8 cellular contexts compared by ENCODE assay signal in the genomic region with DNA sequence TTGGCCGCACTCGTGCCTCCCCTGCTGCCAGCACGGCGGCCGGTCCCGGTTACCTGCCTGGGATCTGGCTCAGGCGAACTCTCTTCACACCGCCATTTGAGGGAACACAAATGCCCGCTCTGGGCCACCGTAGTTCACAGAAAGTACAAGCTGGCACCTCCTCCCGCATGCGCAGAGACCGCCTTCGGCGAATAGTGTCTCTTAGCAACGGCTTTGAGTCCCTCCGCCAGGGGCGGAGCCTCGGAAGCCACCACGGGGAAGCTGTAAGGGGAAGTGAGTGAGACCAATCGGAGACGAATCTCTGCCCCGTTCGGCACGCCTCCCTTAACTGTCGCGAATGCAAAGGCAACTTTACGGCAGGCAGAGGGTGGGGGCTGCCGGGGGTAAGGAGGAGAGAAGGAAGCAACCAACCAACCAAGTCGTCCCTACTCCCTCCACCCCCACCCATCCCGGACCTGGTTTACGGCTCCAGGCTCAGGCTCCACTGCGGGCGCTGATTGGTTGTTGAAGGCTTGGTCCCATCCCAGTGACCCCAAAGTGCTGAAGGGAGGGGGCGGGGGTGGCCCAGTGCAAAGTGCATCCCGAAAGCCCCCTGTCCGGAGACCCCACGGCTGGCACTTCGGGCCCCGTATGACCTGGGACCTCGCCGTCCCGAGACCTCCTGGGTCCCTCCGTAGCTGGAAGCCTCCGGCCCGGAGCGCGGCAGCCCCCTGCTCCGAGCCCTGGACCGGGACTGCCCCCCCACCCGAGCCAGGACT. TPM values are rescaled to one million over a fixed set of nuclear protein-coding genes. Genes with fewer than 3 reads are reported as not detected.
A peak's percentile ranks its signal among the peaks of the same experiment; 100 is the strongest.
DNase-seq lines count a peak whose midpoint lies in the region; ATAC-seq and TF ChIP-seq lines count a peak whose summit lies in the region.

A gene with protein sequence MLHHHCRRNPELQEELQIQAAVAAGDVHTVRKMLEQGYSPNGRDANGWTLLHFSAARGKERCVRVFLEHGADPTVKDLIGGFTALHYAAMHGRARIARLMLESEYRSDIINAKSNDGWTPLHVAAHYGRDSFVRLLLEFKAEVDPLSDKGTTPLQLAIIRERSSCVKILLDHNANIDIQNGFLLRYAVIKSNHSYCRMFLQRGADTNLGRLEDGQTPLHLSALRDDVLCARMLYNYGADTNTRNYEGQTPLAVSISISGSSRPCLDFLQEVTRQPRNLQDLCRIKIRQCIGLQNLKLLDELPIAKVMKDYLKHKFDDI (plus strand): TSS at position 526 of the 758 bp plus-strand sequence. CDS start 9,628 bp downstream, outside the sequence.
A gene with protein sequence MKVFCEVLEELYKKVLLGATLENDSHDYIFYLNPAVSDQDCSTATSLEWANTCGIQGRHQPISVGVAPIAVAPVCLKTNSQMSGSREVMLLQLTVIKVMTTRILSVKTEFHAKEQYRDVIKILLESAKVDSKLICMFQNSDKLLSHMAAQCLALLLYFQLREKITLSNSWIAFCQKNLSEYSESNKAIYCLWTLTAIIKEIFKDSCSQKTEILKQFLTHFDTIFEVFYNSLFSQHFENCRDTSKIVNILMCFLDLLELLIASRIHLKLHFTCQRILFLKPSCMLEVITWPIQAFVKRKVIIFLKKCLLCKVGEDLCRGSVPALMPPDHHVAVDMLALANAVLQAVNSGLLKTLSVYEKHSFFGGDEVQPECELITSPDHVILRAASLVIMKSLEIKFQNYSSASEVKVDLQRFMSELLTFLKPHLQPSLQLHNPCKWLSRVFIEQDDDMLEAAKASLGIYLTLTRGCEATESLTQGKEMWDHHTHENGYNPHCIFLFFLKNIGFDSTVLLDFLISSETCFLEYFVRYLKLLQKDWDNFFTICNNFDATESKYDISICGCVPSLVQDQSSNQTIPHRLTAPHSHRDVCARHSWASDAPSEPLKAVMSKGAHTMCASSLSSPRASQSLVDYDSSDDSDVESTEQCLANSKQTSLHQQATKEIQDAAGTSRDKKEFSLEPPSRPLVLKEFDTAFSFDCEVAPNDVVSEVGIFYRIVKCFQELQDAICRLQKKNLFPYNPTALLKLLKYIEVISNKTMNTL (minus strand): TSS at position 121 of the 758 bp plus-strand sequence. CDS start 21,342 bp downstream, outside the sequence.

- TF ChIP-seq CTCF in IMR-90 (conservative IDR thresholded peaks at IDR 0.05; ENCODE audit: low read depth, low read length), result no peak

- peak within 1 kb of the TSS; percentile 96 for H2AFZ ChIP-seq in IMR-90 (replicated peaks; ENCODE audit: low read length, poor library complexity)

- H3K27ac ChIP-seq in IMR-90 (ENCODE audit: insufficient read depth, low read length), result peak within 1 kb of the TSS; percentile 71

- no TSS peak for BruUV-seq in IMR-90 (replicated peaks; lab: Mats Ljungman, UMichigan)

- CTCF ChIA-PET in IMR-90 (lab: Yijun Ruan, JAX), result interaction anchor here (1.4 kb wide), 1 partner anchor 252 kb away, joined by 3 read pairs; no protein-coding TSS in a partner anchor

- peak within 1 kb of the TSS; percentile 87 for H3K4me2 ChIP-seq in IMR-90 (ENCODE audit: low read depth, low read length)

- peak within 1 kb of the TSS; percentile 62 for H2AK5ac ChIP-seq in IMR-90 (ENCODE audit: low read depth, low read length)

- H2BK120ac ChIP-seq in IMR-90 (ENCODE audit: low read depth, low read length), result peak within 1 kb of the TSS; percentile 70

- H3K9ac ChIP-seq in IMR-90 (ENCODE audit: low read depth, low read length), result peak within 1 kb of the TSS; percentile 91

- H3K23ac ChIP-seq in IMR-90 (ENCODE audit: low read depth, low read length), result peak within 1 kb of the TSS; percentile 85

- no peaks in the 10 kb centered on the region for H3K9me3 ChIP-seq in IMR-90 (ENCODE audit: control insufficient read depth, insufficient read depth, low read length)

- no peak within 1 kb of the TSS for H3K18ac ChIP-seq in IMR-90 (ENCODE audit: low read depth, low read length)

- peak within 1 kb of the TSS; percentile 82 for H3K4me3 ChIP-seq in IMR-90 (ENCODE audit: insufficient read depth, low read depth, low read length)

- no peaks in the 10 kb centered on the region for H3K27me3 ChIP-seq in IMR-90 (ENCODE audit: control insufficient read depth, insufficient read depth, low read length)

- H2AK9ac ChIP-seq in IMR-90 (replicated peaks; ENCODE audit: low read depth, low read length, poor library complexity), result peak within 1 kb of the TSS; percentile 91

- peak within 1 kb of the TSS; percentile 89 for H3K14ac ChIP-seq in IMR-90 (replicated peaks; ENCODE audit: low read depth, low read length)

- peak; percentile 99 for DNase-seq in DMS 273 (lab: John Stamatoyannopoulos, UW; ENCODE audit: unreplicated experiment)
- DNase-seq in IMR-90, result peak; percentile 100
- DNase-seq in OCI-M1 (lab: John Stamatoyannopoulos, UW), result peak; percentile 100
- peak; percentile 100 for DNase-seq in activated T-cell treated with anti-CD3 and anti-CD28 coated beads for 24 hours (ENCODE audit: low read depth)
- peak; percentile 81 for DNase-seq in epidermal melanocyte (ENCODE audit: insufficient read length, low spot score)
- peak; percentile 100 for DNase-seq in middle frontal gyrus (ENCODE audit: extremely low spot score, low spot score)
- DNase-seq in stimulated activated CD8-positive, alpha-beta memory T cell treated with anti-CD3 and anti-CD28 coated beads, Interleukin-2, amount 100 ng/mL, for 48 hours (ENCODE audit: low read depth in 2 of 2), result peak; percentile 98 to 99

- peak within 1 kb of the TSS; percentile 13; the same call in 1 of the 2 replicates for H4K5ac ChIP-seq in IMR-90 (ENCODE audit: low read depth, low read length)

- no peak within 1 kb of the TSS for H2BK20ac ChIP-seq in IMR-90 (ENCODE audit: low read depth, low read length)

- no peaks in the 10 kb centered on the region for H3K36me3 ChIP-seq in IMR-90 (ENCODE audit: control insufficient read depth, insufficient read depth, low read length)

- dilution Hi-C loops in IMR-90 (cut with HindIII; ENCODE audit: low sequenced_read_pairs, unreplicated experiment), result no loop called here

- TF ChIP-seq RAD21 in IMR-90 (IDR thresholded peaks at IDR 0.05; ENCODE audit: low read length), result no peak

- peaks cover 12 to 46% of the 10 kb centered on the region in 2 experiments; a peak in 3 of 4 replicates for H3K79me1 ChIP-seq in IMR-90 (ENCODE audit: low read depth in 1 of 2, low read length in 2 of 2)

- H4K8ac ChIP-seq in IMR-90 (ENCODE audit: low read depth in 2 of 2, low read length in 2 of 2), result peak within 1 kb of the TSS; percentile 60 to 82; a peak in 3 of 4 replicates

- peak within 1 kb of the TSS; percentile 41 for H2BK5ac ChIP-seq in IMR-90 (ENCODE audit: low read depth, low read length, poor library complexity, severe bottlenecking)

- H3K4ac ChIP-seq in IMR-90 (ENCODE audit: low read depth, low read length), result peak within 1 kb of the TSS; percentile 74

- WGBS in IMR-90 (ENCODE audit: extremely low coverage in 2 of 2, insufficient read length in 1 of 2), 2 experiments, result 0% methylated on average over 11 of the region's 51 CpGs; no CpG with 5 or more reads in 1 of the 2 experiments

- no peaks in the 10 kb centered on the region for H3K4me1 ChIP-seq in IMR-90 (ENCODE audit: control insufficient read depth, insufficient read depth, low read length)

- POLR2A ChIA-PET in IMR-90 (lab: Charles Lee; ENCODE audit: unreplicated experiment), result no interaction called here

- ATAC-seq in GM21528 (IDR thresholded peaks at IDR 0.05; ENCODE audit: low FRiP score, unreplicated experiment) (peak; percentile 93), IMR-90 (ENCODE audit: low read depth) (peak; percentile 96)

- peak within 1 kb of the TSS; percentile 12; the same call in 1 of the 2 replicates for H4K91ac ChIP-seq in IMR-90 (ENCODE audit: insufficient read depth, low read depth, low read length)

- H3K9me1 ChIP-seq in IMR-90 (ENCODE audit: insufficient read depth, low read length), result peaks cover 3% of the 10 kb centered on the region; the same call in 1 of the 2 replicates

- H2BK15ac ChIP-seq in IMR-90 (ENCODE audit: low read depth, low read length), result no peak within 1 kb of the TSS; the same call in 2 of the 3 replicates

- peaks cover 6% of the 10 kb centered on the region; the same call in 1 of the 2 replicates for H4K20me1 ChIP-seq in IMR-90 (ENCODE audit: insufficient read depth, low read length)

- intact Hi-C loops in IMR-90 (cut with micrococcal nuclease), result loop anchor here (1.0 to 2.0 kb wide), 2 partner anchors 252 to 673 kb away; no protein-coding TSS in a partner anchor

- in situ Hi-C loops in IMR-90 (cut with MboI; ENCODE audit: low sequenced_read_pairs), result no loop called here

- no peak for TF ChIP-seq POLR2A in IMR-90 (IDR thresholded peaks at IDR 0.05; ENCODE audit: low read depth, low read length)

- peak within 1 kb of the TSS; percentile 73 for H3K56ac ChIP-seq in IMR-90 (ENCODE audit: extremely low read depth, insufficient read depth, low read length)

TF ChIP-seq in IMR-90, 13 proteins besides CTCF, POLR2A, EP300 and RAD21 (continues in another document):
- TF ChIP-seq, protein P1, sequence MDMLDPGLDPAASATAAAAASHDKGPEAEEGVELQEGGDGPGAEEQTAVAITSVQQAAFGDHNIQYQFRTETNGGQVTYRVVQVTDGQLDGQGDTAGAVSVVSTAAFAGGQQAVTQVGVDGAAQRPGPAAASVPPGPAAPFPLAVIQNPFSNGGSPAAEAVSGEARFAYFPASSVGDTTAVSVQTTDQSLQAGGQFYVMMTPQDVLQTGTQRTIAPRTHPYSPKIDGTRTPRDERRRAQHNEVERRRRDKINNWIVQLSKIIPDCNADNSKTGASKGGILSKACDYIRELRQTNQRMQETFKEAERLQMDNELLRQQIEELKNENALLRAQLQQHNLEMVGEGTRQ (IDR thresholded peaks at IDR 0.05; ENCODE audit: low read depth, low read length), result peak; percentile 24; the same call in 1 of the 2 replicates
- TF ChIP-seq MXI1 (IDR thresholded peaks at IDR 0.05; ENCODE audit: borderline replicate concordance, low read depth, low read length), result peak; percentile 77
- TF ChIP-seq SMC3 (IDR thresholded peaks at IDR 0.05; ENCODE audit: low read depth, low read length), result no peak
- no peak for TF ChIP-seq RFX5 (IDR thresholded peaks at IDR 0.05; ENCODE audit: low read depth, low read length)
- no peak for TF ChIP-seq NFE2L2 (IDR thresholded peaks at IDR 0.05; ENCODE audit: low read depth, low read length)
- no peak; the same call in 1 of the 2 replicates for TF ChIP-seq MAFK (IDR thresholded peaks at IDR 0.05; ENCODE audit: low read depth, low read length)
- 0 out of 2 replicates have a peak, but pooled peaks have one; percentile 68 for TF ChIP-seq CHD1 (IDR thresholded peaks at IDR 0.05; ENCODE audit: low read depth, low read length)
- no peak for TF ChIP-seq CEBPB (IDR thresholded peaks at IDR 0.05; ENCODE audit: low read depth, low read length)
- no peak for TF ChIP-seq BHLHE40 (IDR thresholded peaks at IDR 0.05; ENCODE audit: low read depth, low read length)

RNA-seq across cellular contexts. Expression of the first gene that starts in this region (rescaled TPM):
- 15.8 and 16.7 TPM in 2 replicates for total RNA-seq in IMR-90 (2012; rRNA removed)
- polyA plus RNA-seq in IMR-90 (2012; rRNA removed), result 6.6 and 7.7 TPM in 2 replicates
- polyA plus RNA-seq in IMR-90 (2012; cell fraction: cytosol; rRNA removed), result 3.5 and 5.6 TPM in 2 replicates
- polyA plus RNA-seq in IMR-90 (2012; cell fraction: nucleus; rRNA removed; ENCODE audit: low replicate concordance), result 2.9 and 7.5 TPM in 2 replicates

RNA-seq across cellular contexts. Expression of the second gene that starts in this region (rescaled TPM):
- total RNA-seq in IMR-90 (2012; rRNA removed), result 10.6 and 14.7 TPM in 2 replicates
- polyA plus RNA-seq in IMR-90 (2012; rRNA removed), result 6.4 and 6.9 TPM in 2 replicates
- polyA plus RNA-seq in IMR-90 (2012; cell fraction: cytosol; rRNA removed), result 0.99 and 1.4 TPM in 2 replicates
- 5.6 and 24.3 TPM in 2 replicates for polyA plus RNA-seq in IMR-90 (2012; cell fraction: nucleus; rRNA removed; ENCODE audit: low replicate concordance)

Comparison
In these comparisons a context has a peak if more than half of its experiments do, and no peak if none do; other contexts are left out.
1. Peak in every context shown above with its lines: DNase-seq, ATAC-seq, H3K4me3 ChIP-seq and H3K27ac ChIP-seq.